ENCODE assay signal across 12 cellular contexts in genomic region chr10:31033166-31033565, GRCh38. TPM values are rescaled to one million over a fixed set of nuclear protein-coding genes. Genes with fewer than 3 reads are reported as not detected.
DNase-seq lines count a peak whose midpoint lies in the region; ATAC-seq, FAIRE-seq and TF ChIP-seq lines count a peak whose summit lies in the region.
"Had no signal": no experiment of that assay in that cellular context is flagged by ENCODE, and none has a peak within 500 bp of the region (broad histone marks: within the 10 kb centered on the region; RNA-seq: fewer than 3 reads in every experiment).

No MANE protein-coding gene starts in this region.

- no peaks in the 10 kb centered on the region for H4K20me1 ChIP-seq in K562 (replicated peaks; ENCODE audit: control insufficient read depth, insufficient read depth, low read length)

- WGBS in A549 (ENCODE audit: missing lambda C conversion rate), result 95% methylated on average over 7 of the region's 7 CpGs
- WGBS in K562 (ENCODE audit: insufficient coverage, low coverage, missing lambda C conversion rate), result 65% methylated on average over 7 of the region's 7 CpGs

- BruUV-seq in K562 (replicated peaks; lab: Mats Ljungman, UMichigan), result no TSS peak

- TF ChIP-seq EP300 in A549 (IDR thresholded peaks at IDR 0.05) (no peak), K562 (IDR thresholded peaks at IDR 0.05; ENCODE audit: low read length) (no peak)

- H3K9me3 ChIP-seq in A549, result no peaks in the 10 kb centered on the region
- H3K9me3 ChIP-seq in K562 (replicated peaks; ENCODE audit: control insufficient read depth, insufficient read depth, low read depth, low read length), result no peaks in the 10 kb centered on the region

- intact Hi-C loops in K562 (cut with micrococcal nuclease), result no loop called here

- no peaks in the 10 kb centered on the region for H3K36me3 Mint-ChIP-seq in nephron (ENCODE audit: low read depth)

- H3K27ac ChIP-seq in A549 (peak overlapping the region in 1 of 2 experiments; percentile 97; a peak in 2 of 6 replicates), HL-60 (replicated peaks) (peak overlapping the region; percentile 95; the same call in 1 of the 2 replicates), K562 (ENCODE audit: extremely low read depth, low read depth, low read length) (no peak overlapping the region)

- TF ChIP-seq POLR2A in A549 (IDR thresholded peaks at IDR 0.05; ENCODE audit: low read length) (no peak), K562 (conservative IDR thresholded peaks at IDR 0.05) (no peak)

- H3K9me3 Mint-ChIP-seq in nephron, result no peaks in the 10 kb centered on the region
- H3K9me3 Mint-ChIP-seq: activated naive CD4-positive, alpha-beta T cell treated with anti-CD3 and anti-CD28 coated beads for 36 hours had no signal

- H3K4me1 ChIP-seq in A549, result peaks cover 5% of the 10 kb centered on the region; the same call in 1 of the 3 replicates
- peaks cover 8 to 18% of the 10 kb centered on the region in 2 experiments; a peak in 4 of 5 replicates for H3K4me1 ChIP-seq in K562 (replicated peaks in 1 of 2; ENCODE audit: control insufficient read depth in 2 of 2, insufficient read depth in 2 of 2, low read length in 2 of 2)

- ATAC-seq in A549, result no peak
- ATAC-seq in K562, result no peak

- peak overlapping the region; percentile 89 to 91 (median 89) for H3K4me3 Mint-ChIP-seq in nephron

- H3K4me3 ChIP-seq in A549 (no peak overlapping the region), HL-60 (replicated peaks; ENCODE audit: insufficient read depth, low read length) (peak overlapping the region; percentile 47), K562 (no peak overlapping the region)

- H3K4me1 Mint-ChIP-seq in nephron, result peaks cover 50% of the 10 kb centered on the region

- no peak for FAIRE-seq in A549 (lab: Jason Lieb, UNC)
- FAIRE-seq in K562 (lab: Jason Lieb, UNC), result no peak

- no peak overlapping the region for H2AFZ ChIP-seq in K562 (ENCODE audit: low read depth, low read length)

- H3K27me3 ChIP-seq in HL-60 (ENCODE audit: insufficient read depth, poor library complexity, severe bottlenecking) (no peaks in the 10 kb centered on the region), K562 (ENCODE audit: control insufficient read depth in 2 of 2, insufficient read depth in 2 of 2, low read length in 2 of 2) (peaks cover 0 to 3% of the 10 kb centered on the region in 2 experiments; a peak in 1 of 5 replicates)

- H3K9me1 ChIP-seq in K562 (ENCODE audit: control insufficient read depth, insufficient read depth, low read length), result no peaks in the 10 kb centered on the region

- DNase-seq in A549 (ENCODE audit: low read depth in 1 of 2, low spot score in 1 of 2) (no peak), HL-60 (ENCODE audit: low read depth in 1 of 2, low spot score in 1 of 2) (no peak), K562 (ENCODE audit: extremely low read depth in 1 of 4, low spot score in 3 of 4) (no peak), HuH-7.5 (ENCODE audit: low spot score) (no peak), KG1 (lab: John Stamatoyannopoulos, UW) (no peak), DMS 273 (lab: John Stamatoyannopoulos, UW; ENCODE audit: unreplicated experiment) (no peak)
- DNase-seq in central memory CD4-positive, alpha-beta T cell, result no peak
- DNase-seq: activated naive CD4-positive, alpha-beta T cell treated with anti-CD3 and anti-CD28 coated beads for 36 hours; DMS153; foreskin melanocyte; SHP77 had no signal

- in situ Hi-C loops in K562 (cut with MboI), result no loop called here

- H3K79me2 ChIP-seq in K562 (ENCODE audit: control insufficient read depth, insufficient read depth, low read length), result no peaks in the 10 kb centered on the region

- H3K9ac ChIP-seq in K562 (ENCODE audit: insufficient read depth in 1 of 2, low read depth in 2 of 2, low read length in 2 of 2), result no peak overlapping the region

- H3K36me3 ChIP-seq in K562 (ENCODE audit: control insufficient read depth, insufficient read depth, low read length), result no peaks in the 10 kb centered on the region

- CTCF ChIA-PET in A549 (lab: Yijun Ruan, JAX) (interaction anchor here (0.7 to 1.5 kb wide), 3 partner anchors 19 to 512 kb away, joined by 3 to 4 read pairs (median 3); no protein-coding TSS in a partner anchor), K562 (lab: Yijun Ruan, JAX; ENCODE audit: low intra/inter-chr PET ratio) (no interaction called here)

- H3K27ac Mint-ChIP-seq in nephron, result peak overlapping the region; percentile 34 to 99 (median 89)

- POLR2A ChIA-PET in A549 (lab: Yijun Ruan, JAX), result no interaction called here
- POLR2A ChIA-PET in K562 (lab: Yijun Ruan, JAX), result interaction anchor here (1.3 kb wide), 1 partner anchor 11 kb away, joined by 3 read pairs; no protein-coding TSS in a partner anchor

- no peak for TF ChIP-seq RAD21 in A549 (conservative IDR thresholded peaks at IDR 0.05 in 1 of 2, IDR thresholded peaks at IDR 0.05 in 1 of 2)
- TF ChIP-seq RAD21 in K562 (CRISPR knock-in tag; conservative IDR thresholded peaks at IDR 0.05 in 1 of 2, IDR thresholded peaks at IDR 0.05 in 1 of 2), result no peak

- TF ChIP-seq CTCF in A549 (IDR thresholded peaks at IDR 0.05) (no peak), HL-60 (IDR thresholded peaks at IDR 0.05; ENCODE audit: insufficient read depth, low read length) (no peak), K562 (IDR thresholded peaks at IDR 0.05 in 2 of 3, conservative IDR thresholded peaks at IDR 0.05 in 1 of 3; ENCODE audit: insufficient read depth in 2 of 3, low read depth in 1 of 3, low read length in 3 of 3) (no peak), nephron (IDR thresholded peaks at IDR 0.05; ENCODE audit: unreplicated experiment in 3 of 3) (no peak)

- peak overlapping the region; percentile 81; the same call in 1 of the 3 replicates for H3K4me2 ChIP-seq in A549
- H3K4me2 ChIP-seq in K562 (ENCODE audit: insufficient read depth, low read length), result no peak overlapping the region

- no peaks in the 10 kb centered on the region for H3K27me3 Mint-ChIP-seq in nephron (ENCODE audit: low read depth)

TF ChIP-seq in A549, 52 proteins besides CTCF, POLR2A, EP300 and RAD21 (continues in another document):
- TF ChIP-seq HEYL (CRISPR knock-in tag; IDR thresholded peaks at IDR 0.05) (no peak), TP53 (CRISPR knock-in tag; IDR thresholded peaks at IDR 0.05) (no peak), MAZ (IDR thresholded peaks at IDR 0.05; ENCODE audit: borderline replicate concordance, low read depth, low read length) (no peak), KDM1A (IDR thresholded peaks at IDR 0.05; ENCODE audit: low read depth) (no peak), CBX8 (IDR thresholded peaks at IDR 0.05) (no peak), JUN (IDR thresholded peaks at IDR 0.05) (no peak), HOXA7 (CRISPR knock-in tag; IDR thresholded peaks at IDR 0.05) (no peak), MYC (IDR thresholded peaks at IDR 0.05; ENCODE audit: borderline replicate concordance, low read length) (no peak)

TF ChIP-seq in K562, 482 proteins besides CTCF, POLR2A, EP300 and RAD21:
- TF ChIP-seq ZNF57 (CRISPR knock-in tag; IDR thresholded peaks at IDR 0.05) (no peak), ZNF512 (tag; IDR thresholded peaks at IDR 0.05) (peak; percentile 40; the same call in 1 of the 2 replicates), JUN (IDR thresholded peaks at IDR 0.05; ENCODE audit: borderline replicate concordance, low read depth, low read length) (no peak), JUN (CRISPR knock-in tag; IDR thresholded peaks at IDR 0.05; ENCODE audit: borderline replicate concordance) (no peak)
TF ChIP-seq in K562: peak in this region for 1.

RNA-seq across cellular contexts. Expression of gene ZNF438, which starts 1.5 kb away (rescaled TPM):
- 4.5 and 6.0 TPM in 2 replicates for polyA plus RNA-seq in A549 (2011; rRNA removed)
- 1.3 and 1.5 TPM in 2 replicates for polyA plus RNA-seq in A549 (2012; cell fraction: cytosol; rRNA removed)
- polyA plus RNA-seq in A549 (2012; cell fraction: nucleus; rRNA removed), result 1.1 and 1.8 TPM in 2 replicates
- polyA plus RNA-seq in A549 (2017; fragmentation: RNase III; extraction: RNeasy Plus Mini Kit Qiagen cat#74134 plus additional on column Dnase treatment), result 2.2 to 2.6 TPM (median 2.5 TPM) in 3 replicates
- 5.9 and 6.4 TPM in 2 replicates for polyA minus RNA-seq in A549 (2011; rRNA and poly(A)+ RNA removed)
- 0.46 and 1.2 TPM in 2 replicates for total RNA-seq in K562 (2011; cell fraction: chromatin; rRNA removed; ENCODE audit: low replicate concordance)
- total RNA-seq in K562 (2011; cell fraction: nucleolus; rRNA removed), result 0.17 and 0.79 TPM in 2 replicates
- total RNA-seq in K562 (2011; cell fraction: nucleoplasm; rRNA removed), result 0.61 and 1.0 TPM in 2 replicates
- total RNA-seq in K562 (2014; rRNA removed), result 0.91 and 1.0 TPM in 2 replicates
- total RNA-seq in K562 (2014; rRNA removed; fragmentation: Illumina TruSeq; extraction: Trizol), result 1.1 and 1.2 TPM in 2 replicates
- total RNA-seq in K562 (2015; rRNA removed; fragmentation: Illumina TruSeq; extraction: Trizol), result 0.98 and 1.3 TPM in 2 replicates
- 0.91 and 1.2 TPM in 2 replicates for total RNA-seq in K562 (2021)
- polyA plus RNA-seq in K562 (2011; rRNA removed), result 0.49 and 0.85 TPM in 2 replicates
- 0.28 and 0.51 TPM in 2 replicates for polyA plus RNA-seq in K562 (2011; cell fraction: cytosol; rRNA removed)
- 0.48 and 0.82 TPM in 2 replicates for polyA plus RNA-seq in K562 (2011; cell fraction: nucleus; rRNA removed)
- polyA plus RNA-seq in K562 (2012), result 0.85 and 1.0 TPM in 2 replicates
- polyA plus RNA-seq in K562 (2014; fragmentation: Illumina TruSeq; extraction: Trizol), result 1.3 and 1.5 TPM in 2 replicates
- polyA plus RNA-seq in K562 (2014; fragmentation: Nextera tagmentation; extraction: Ambion mirVana), result 1 to 10 TPM in 1 of 2 experiments, under 1 TPM in 1; 0.45 to 1.0 TPM
- 0.64 and 2.0 TPM in 2 replicates for polyA plus RNA-seq in K562 (2014; rRNA removed)
- polyA minus RNA-seq in K562 (2011; rRNA and poly(A)+ RNA removed), result 0.98 and 1.1 TPM in 2 replicates
- 0.36 and 0.67 TPM in 2 replicates for polyA minus RNA-seq in K562 (2011; cell fraction: cytosol; rRNA and poly(A)+ RNA removed)
- polyA minus RNA-seq in K562 (2011; cell fraction: nucleus; rRNA and poly(A)+ RNA removed), result 0.40 and 0.67 TPM in 2 replicates
